8 cellular contexts compared by ENCODE assay signal in the genomic region with DNA sequence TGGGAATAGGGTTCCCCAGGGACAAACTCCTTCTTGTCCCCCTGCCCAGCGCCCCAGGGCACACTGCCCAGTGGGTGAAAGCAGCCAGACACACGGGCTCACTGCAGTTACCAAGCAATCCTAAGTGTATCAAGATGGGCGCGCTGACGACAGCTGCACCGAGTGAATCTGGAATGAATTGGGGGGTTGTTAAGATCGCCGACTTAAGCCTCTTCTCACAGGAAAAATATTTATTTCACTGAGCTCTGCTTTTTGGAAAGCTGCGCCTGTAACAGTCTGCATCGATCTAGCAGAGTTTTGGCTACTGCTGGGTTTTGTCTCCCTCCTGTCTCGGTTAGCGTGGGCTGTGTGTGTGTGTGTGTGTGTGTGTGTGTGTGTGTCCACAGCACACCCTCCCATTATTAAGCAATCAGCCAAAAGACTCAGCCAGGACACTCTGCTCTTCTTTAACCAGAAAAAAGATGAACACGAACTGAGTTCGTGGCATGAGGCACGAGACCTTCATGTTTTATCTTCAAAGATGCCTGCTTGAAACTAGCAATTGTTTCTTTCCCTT. TPM values are rescaled to one million over a fixed set of nuclear protein-coding genes. Genes with fewer than 3 reads are reported as not detected.
DNase-seq lines count a peak whose midpoint lies in the region; ATAC-seq, FAIRE-seq and TF ChIP-seq lines count a peak whose summit lies in the region.

No MANE protein-coding gene starts in this region.

- POLR2A ChIA-PET in IMR-90 (lab: Charles Lee; ENCODE audit: unreplicated experiment) = interaction anchor here (0.6 to 1.8 kb wide), 4 partner anchors 8 to 136 kb away, joined by 3 to 6 read pairs (median 5); no protein-coding TSS in a partner anchor
- POLR2A ChIA-PET in K562 (lab: Yijun Ruan, JAX) = interaction anchor here (0.7 kb wide), 1 partner anchor 111 kb away, joined by 3 read pairs; no protein-coding TSS in a partner anchor

- H3K18ac ChIP-seq in IMR-90 (ENCODE audit: low read depth, low read length) = peak overlapping the region; percentile 92

- H4K20me1 ChIP-seq in IMR-90 (ENCODE audit: insufficient read depth, low read length) (no peaks in the 10 kb centered on the region), K562 (replicated peaks; ENCODE audit: control insufficient read depth, insufficient read depth, low read length) (no peaks in the 10 kb centered on the region; the same call in 1 of the 2 replicates)

- peak overlapping the region; percentile 88 for H2BK5ac ChIP-seq in IMR-90 (ENCODE audit: low read depth, low read length, poor library complexity, severe bottlenecking)

- H2BK120ac ChIP-seq in IMR-90 (ENCODE audit: low read depth, low read length) = peak overlapping the region; percentile 100

- intact Hi-C loops in IMR-90 (cut with micrococcal nuclease) (loop anchor here (1.0 kb wide), 1 partner anchor 10 kb away; no protein-coding TSS in a partner anchor), K562 (cut with micrococcal nuclease) (no loop called here), left colon (cut with DNase I, micrococcal nuclease) (no loop called here)

- H4K8ac ChIP-seq in IMR-90 (ENCODE audit: low read depth in 2 of 2, low read length in 2 of 2) = peak overlapping the region; percentile 37 to 93

- peak; percentile 88 for DNase-seq in IMR-90
- no peak for DNase-seq in K562 (ENCODE audit: extremely low read depth in 1 of 4, low spot score in 3 of 4)
- peak; percentile 42 to 64 for DNase-seq in left colon
- no peak for DNase-seq in mesenteric fat pad (ENCODE audit: low spot score)
- DNase-seq in NCI-H774 (lab: John Stamatoyannopoulos, UW) = no peak

- peak overlapping the region; percentile 85 for H3K56ac ChIP-seq in IMR-90 (ENCODE audit: extremely low read depth, insufficient read depth, low read length)

- H3K9ac ChIP-seq in IMR-90 (ENCODE audit: low read depth, low read length) = peak overlapping the region; percentile 55
- H3K9ac ChIP-seq in K562 (ENCODE audit: insufficient read depth in 1 of 2, low read depth in 2 of 2, low read length in 2 of 2) = peak overlapping the region in 1 of 2 experiments; percentile 61; a peak in 1 of 4 replicates
- H3K9ac ChIP-seq in subcutaneous abdominal adipose tissue (ENCODE audit: low read length in 5 of 5) = peak overlapping the region in 2 of 5 donors; percentile 20 to 28

- dilution Hi-C loops in IMR-90 (cut with HindIII; ENCODE audit: low sequenced_read_pairs, unreplicated experiment) = no loop called here

- CTCF ChIA-PET in IMR-90 (lab: Yijun Ruan, JAX) (no interaction called here), K562 (lab: Yijun Ruan, JAX; ENCODE audit: low intra/inter-chr PET ratio) (no interaction called here)

- H3K4me1 ChIP-seq in IMR-90 (ENCODE audit: control insufficient read depth, insufficient read depth, low read length) (peaks cover 27% of the 10 kb centered on the region), K562 (replicated peaks in 1 of 2; ENCODE audit: control insufficient read depth in 2 of 2, insufficient read depth in 2 of 2, low read length in 2 of 2) (peaks cover 3 to 8% of the 10 kb centered on the region in 2 experiments; a peak in 3 of 5 replicates), subcutaneous abdominal adipose tissue (ENCODE audit: control insufficient read depth in 5 of 5, insufficient read depth in 5 of 5, low read length in 5 of 5) (peaks cover 6 to 37% (median 24%) of the 10 kb centered on the region in 5 donors)

- peaks cover 0 to 34% of the 10 kb centered on the region in 2 experiments; a peak in 2 of 4 replicates for H3K79me1 ChIP-seq in IMR-90 (ENCODE audit: low read depth in 1 of 2, low read length in 2 of 2)

- no peaks in the 10 kb centered on the region for H3K36me3 ChIP-seq in IMR-90 (ENCODE audit: control insufficient read depth, insufficient read depth, low read length)
- H3K36me3 ChIP-seq in K562 (ENCODE audit: control insufficient read depth, insufficient read depth, low read length) = peaks cover 51% of the 10 kb centered on the region
- H3K36me3 ChIP-seq in subcutaneous abdominal adipose tissue (ENCODE audit: control insufficient read depth in 5 of 5, insufficient read depth in 5 of 5, low read length in 5 of 5) = no peaks in the 10 kb centered on the region

- peak overlapping the region; percentile 80 for H2AK9ac ChIP-seq in IMR-90 (replicated peaks; ENCODE audit: low read depth, low read length, poor library complexity)

- peak overlapping the region; percentile 93 for H3K4ac ChIP-seq in IMR-90 (ENCODE audit: low read depth, low read length)

- peak overlapping the region; percentile 94 for H3K27ac ChIP-seq in IMR-90 (ENCODE audit: insufficient read depth, low read length)
- H3K27ac ChIP-seq in K562 (ENCODE audit: extremely low read depth, low read depth, low read length) = no peak overlapping the region
- peak overlapping the region; percentile 77 for H3K27ac ChIP-seq in subcutaneous abdominal adipose tissue (ENCODE audit: low read depth, low read length)

- H3K9me3 ChIP-seq in IMR-90 (ENCODE audit: control insufficient read depth, insufficient read depth, low read length) = no peaks in the 10 kb centered on the region
- no peaks in the 10 kb centered on the region for H3K9me3 ChIP-seq in K562 (replicated peaks; ENCODE audit: control insufficient read depth, insufficient read depth, low read depth, low read length)
- no peaks in the 10 kb centered on the region for H3K9me3 ChIP-seq in subcutaneous abdominal adipose tissue (ENCODE audit: control insufficient read depth in 5 of 5, low read length in 5 of 5)

- TF ChIP-seq CTCF in IMR-90 (conservative IDR thresholded peaks at IDR 0.05; ENCODE audit: low read depth, low read length) = no peak
- no peak for TF ChIP-seq CTCF in K562 (IDR thresholded peaks at IDR 0.05 in 2 of 3, conservative IDR thresholded peaks at IDR 0.05 in 1 of 3; ENCODE audit: insufficient read depth in 2 of 3, low read depth in 1 of 3, low read length in 3 of 3)

- H2AK5ac ChIP-seq in IMR-90 (ENCODE audit: low read depth, low read length) = peak overlapping the region; percentile 98

- peak overlapping the region; percentile 60 for H3K14ac ChIP-seq in IMR-90 (replicated peaks; ENCODE audit: low read depth, low read length)

- no CpG with 5 or more reads among the region's 15 CpGs for WGBS in IMR-90 (ENCODE audit: extremely low coverage in 2 of 2, insufficient read length in 1 of 2), 2 experiments
- 84% methylated on average over 15 of the region's 15 CpGs for WGBS in K562 (ENCODE audit: insufficient coverage, low coverage, missing lambda C conversion rate)

- peak overlapping the region; percentile 84 for H4K5ac ChIP-seq in IMR-90 (ENCODE audit: low read depth, low read length)

- H3K4me2 ChIP-seq in IMR-90 (ENCODE audit: low read depth, low read length) (peak overlapping the region; percentile 44), K562 (ENCODE audit: insufficient read depth, low read length) (no peak overlapping the region)

- peak overlapping the region; percentile 93 for H4K91ac ChIP-seq in IMR-90 (ENCODE audit: insufficient read depth, low read depth, low read length)

- in situ Hi-C loops in IMR-90 (cut with MboI; ENCODE audit: low sequenced_read_pairs) = no loop called here
- in situ Hi-C loops in K562 (cut with MboI) = no loop called here

- no peak for FAIRE-seq in K562 (lab: Jason Lieb, UNC)

- H3K4me3 ChIP-seq in IMR-90 (ENCODE audit: insufficient read depth, low read depth, low read length) (no peak overlapping the region), K562 (no peak overlapping the region), subcutaneous abdominal adipose tissue (ENCODE audit: low read depth in 1 of 5, low read length in 5 of 5) (peak overlapping the region in 2 of 5 donors; percentile 8 to 12)

- peak overlapping the region; percentile 27; the same call in 2 of the 3 replicates for H2BK15ac ChIP-seq in IMR-90 (ENCODE audit: low read depth, low read length)

- peak overlapping the region; percentile 84 for H2AFZ ChIP-seq in IMR-90 (replicated peaks; ENCODE audit: low read length, poor library complexity)
- H2AFZ ChIP-seq in K562 (ENCODE audit: low read depth, low read length) = no peak overlapping the region

- no peak for TF ChIP-seq POLR2A in IMR-90 (IDR thresholded peaks at IDR 0.05; ENCODE audit: low read depth, low read length)
- no peak for TF ChIP-seq POLR2A in K562 (conservative IDR thresholded peaks at IDR 0.05)

- no peak for TF ChIP-seq EP300 in K562 (IDR thresholded peaks at IDR 0.05; ENCODE audit: low read length)

- ATAC-seq in IMR-90 (ENCODE audit: low read depth) = peak; percentile 79
- ATAC-seq in K562 = no peak
- ATAC-seq in left colon = peak; percentile 19
- no peak for ATAC-seq in GM19023 (IDR thresholded peaks at IDR 0.05; ENCODE audit: unreplicated experiment)
- ATAC-seq in GM18907 (IDR thresholded peaks at IDR 0.05; ENCODE audit: unreplicated experiment) = no peak

- peaks cover 91% of the 10 kb centered on the region for H3K79me2 ChIP-seq in K562 (ENCODE audit: control insufficient read depth, insufficient read depth, low read length)

- H3K27me3 ChIP-seq in IMR-90 (ENCODE audit: control insufficient read depth, insufficient read depth, low read length) = no peaks in the 10 kb centered on the region
- no peaks in the 10 kb centered on the region for H3K27me3 ChIP-seq in K562 (ENCODE audit: control insufficient read depth in 2 of 2, insufficient read depth in 2 of 2, low read length in 2 of 2)
- H3K27me3 ChIP-seq in subcutaneous abdominal adipose tissue (ENCODE audit: control insufficient read depth in 5 of 5, insufficient read depth in 4 of 5, low read length in 5 of 5) = no peaks in the 10 kb centered on the region

- H3K23ac ChIP-seq in IMR-90 (ENCODE audit: low read depth, low read length) = peak overlapping the region; percentile 83

- H3K9me1 ChIP-seq in IMR-90 (ENCODE audit: insufficient read depth, low read length) (peaks cover 19% of the 10 kb centered on the region), K562 (ENCODE audit: control insufficient read depth, insufficient read depth, low read length) (no peaks in the 10 kb centered on the region)

- peak overlapping the region; percentile 50 for H2BK20ac ChIP-seq in IMR-90 (ENCODE audit: low read depth, low read length)

- BruUV-seq in IMR-90 (replicated peaks; lab: Mats Ljungman, UMichigan) (no TSS peak), K562 (replicated peaks; lab: Mats Ljungman, UMichigan) (no TSS peak)

- TF ChIP-seq RAD21 in IMR-90 (IDR thresholded peaks at IDR 0.05; ENCODE audit: low read length) = 0 out of 2 replicates have a peak, but pooled peaks have one; percentile 3
- TF ChIP-seq RAD21 in K562 (CRISPR knock-in tag; conservative IDR thresholded peaks at IDR 0.05 in 1 of 2, IDR thresholded peaks at IDR 0.05 in 1 of 2) = no peak

RNA-seq across cellular contexts. Expression of a gene that starts 35.9 kb away (rescaled TPM):
- total RNA-seq in IMR-90 (2012; rRNA removed) (0.28 and 0.54 TPM in 2 replicates), K562 (2014; rRNA removed) (22.3 and 28.3 TPM in 2 replicates), K562 (2014; rRNA removed; fragmentation: Illumina TruSeq; extraction: Trizol) (9.2 and 15.5 TPM in 2 replicates), K562 (2015; rRNA removed; fragmentation: Illumina TruSeq; extraction: Trizol) (12.8 and 13.3 TPM in 2 replicates), K562 (2021) (43.3 and 46.1 TPM in 2 replicates), left colon (1 to 10 TPM; 3.2 to 3.9 TPM), mesenteric fat pad (19.7 TPM)
- polyA plus RNA-seq in IMR-90 (2012; rRNA removed) (1.7 TPM in 2 replicates), K562 (2011; rRNA removed) (48.8 and 65.1 TPM in 2 replicates), K562 (2014; fragmentation: Illumina TruSeq; extraction: Trizol) (21.4 and 23.4 TPM in 2 replicates), K562 (2014; fragmentation: Nextera tagmentation; extraction: Ambion mirVana) (1 to 10 TPM; 3.3 to 3.8 TPM), K562 (2014; rRNA removed) (62.7 and 66.4 TPM in 2 replicates)
- polyA plus RNA-seq in IMR-90 (2012; cell fraction: cytosol; rRNA removed) = 0.28 and 0.71 TPM in 2 replicates
- 11.7 and 15.4 TPM in 2 replicates for polyA plus RNA-seq in IMR-90 (2012; cell fraction: nucleus; rRNA removed; ENCODE audit: low replicate concordance)
- 220 and 451 TPM in 2 replicates for total RNA-seq in K562 (2011; cell fraction: chromatin; rRNA removed; ENCODE audit: low replicate concordance)
- total RNA-seq in K562 (2011; cell fraction: nucleolus; rRNA removed) = 258 and 278 TPM in 2 replicates
- 187 and 217 TPM in 2 replicates for total RNA-seq in K562 (2011; cell fraction: nucleoplasm; rRNA removed)
- polyA plus RNA-seq in K562 (2011; cell fraction: cytosol; rRNA removed) = 23.4 and 24.4 TPM in 2 replicates
- 468 and 642 TPM in 2 replicates for polyA plus RNA-seq in K562 (2011; cell fraction: nucleus; rRNA removed)
- 23.3 and 29.2 TPM in 2 replicates for polyA plus RNA-seq in K562 (2012)
- 12.5 and 15.4 TPM in 2 replicates for polyA minus RNA-seq in K562 (2011; rRNA and poly(A)+ RNA removed)
- polyA minus RNA-seq in K562 (2011; cell fraction: cytosol; rRNA and poly(A)+ RNA removed) = 15.8 and 20.2 TPM in 2 replicates
- 65.3 and 73.8 TPM in 2 replicates for polyA minus RNA-seq in K562 (2011; cell fraction: nucleus; rRNA and poly(A)+ RNA removed)

Comparison
In these comparisons a context has a peak if more than half of its experiments do, and no peak if none do; other contexts are left out.
1. ATAC-seq: peak in IMR-90 (single experiment) and left colon (single experiment); none in K562 (single experiment), GM19023 (single experiment) and GM18907 (single experiment).
2. DNase-seq: peak in IMR-90 (single experiment) and left colon (2 of 2); none in K562 (0 of 4), mesenteric fat pad (single experiment) and NCI-H774 (single experiment).